ENCODE assay signal across 1 cellular context in the genomic region with DNA sequence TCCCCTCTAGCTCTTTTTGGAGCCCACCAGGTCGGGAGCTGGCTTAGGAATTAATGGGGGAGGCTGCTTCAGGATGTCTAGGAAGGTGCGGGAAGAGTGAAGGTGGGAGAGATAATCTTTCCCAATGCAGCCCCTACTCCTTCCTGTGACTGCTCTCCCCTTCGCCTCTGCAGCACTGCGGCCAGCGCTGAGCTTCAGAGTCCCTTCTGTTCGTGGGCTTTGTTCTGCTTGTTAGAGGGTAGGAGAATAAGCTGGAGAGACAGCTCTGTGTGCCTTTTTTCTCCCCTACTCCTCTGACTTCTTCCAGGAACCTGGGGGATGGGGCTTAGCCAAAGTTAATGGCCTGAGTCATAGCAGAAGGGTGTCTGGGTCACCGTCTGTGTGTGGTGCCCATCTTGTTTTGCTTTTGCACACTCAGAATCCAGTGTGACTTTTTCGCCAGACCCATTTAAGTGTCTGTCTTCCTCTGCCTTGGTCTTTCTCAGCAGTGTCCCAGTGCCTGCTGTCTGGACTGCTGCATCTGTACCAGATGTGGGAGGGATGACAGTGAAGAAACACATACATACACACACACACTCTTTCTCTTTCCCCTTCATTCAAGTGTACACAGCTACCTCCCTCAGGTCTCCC.
TF ChIP-seq lines count a peak whose summit lies in the region.

No MANE protein-coding gene starts in this region.

TF ChIP-seq in H1, 55 proteins besides CTCF, POLR2A, EP300 and RAD21:
- TF ChIP-seq PHF8 (conservative IDR thresholded peaks at IDR 0.05; ENCODE audit: low read depth, low read length): no peak
TF ChIP-seq in H1: peak in this region for 0.
